Comparison of ENCODE assay signal across 16 cellular contexts in the genomic region with DNA sequence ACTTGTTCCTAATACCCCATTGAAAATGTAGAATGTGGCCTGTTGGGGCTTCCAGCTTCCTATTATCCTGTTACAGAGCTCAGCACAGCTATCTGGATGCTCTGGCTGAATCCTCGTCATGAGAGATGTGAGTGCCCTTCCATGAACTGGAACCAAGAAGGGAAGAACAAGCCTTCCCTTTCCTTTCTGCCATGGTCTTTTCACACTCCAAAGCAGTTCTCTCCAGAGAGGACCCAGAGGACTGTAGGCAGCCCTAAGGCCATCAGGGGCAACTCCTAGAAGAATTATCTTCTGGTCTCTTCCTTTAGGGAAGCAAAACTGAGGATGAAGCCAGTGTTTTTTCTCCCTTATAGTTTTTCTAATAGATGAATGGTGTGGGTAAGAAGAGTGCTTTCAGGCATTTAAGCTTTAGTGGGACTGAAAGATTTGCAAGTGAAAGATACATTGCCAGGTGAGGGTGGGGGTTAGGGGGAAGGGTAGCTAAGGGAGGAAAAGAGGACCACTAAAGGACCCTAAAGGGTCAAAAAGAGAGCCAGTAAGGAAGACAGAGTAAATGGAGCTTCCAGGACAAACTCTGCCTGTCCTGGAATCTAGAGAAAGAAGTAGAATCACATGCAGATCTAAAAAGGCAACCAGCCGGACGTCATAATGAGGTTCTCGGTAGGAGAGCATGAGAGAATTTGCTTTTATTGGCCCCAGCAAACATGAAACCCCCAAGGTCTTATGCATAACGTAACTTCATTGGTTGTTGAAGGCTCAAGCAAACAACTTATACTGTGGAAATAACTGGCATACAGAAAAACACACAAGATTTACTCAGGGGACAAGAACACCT. TPM values are rescaled to one million over a fixed set of nuclear protein-coding genes. Genes with fewer than 3 reads are reported as not detected.
DNase-seq lines count a peak whose midpoint lies in the region; ATAC-seq, FAIRE-seq and TF ChIP-seq lines count a peak whose summit lies in the region.
"Had no signal": no experiment of that assay in that cellular context is flagged by ENCODE, and none has a peak within 500 bp of the region (broad histone marks: within the 10 kb centered on the region; RNA-seq: fewer than 3 reads in every experiment).

No MANE protein-coding gene starts in this region.

- H3K4me2 ChIP-seq in H9 (ENCODE audit: insufficient read depth, insufficient read length, low read length) = no peak overlapping the region
- H3K4me2 ChIP-seq: PC-9, SK-N-SH had no signal

- no peak overlapping the region for H3T11ph ChIP-seq in H9 (ENCODE audit: low read length)

- H3K27ac Mint-ChIP-seq in H9 (peak overlapping the region; percentile 22 to 97 (median 63); a peak in 5 of 7 replicates), T-helper 17 cell (peak overlapping the region; percentile 29), osteocyte (ENCODE audit: unreplicated experiment) (no peak overlapping the region)
- H3K27ac Mint-ChIP-seq: CD4-positive, alpha-beta memory T cell had no signal

- peaks cover 22 to 23% of the 10 kb centered on the region in 2 experiments for H3K4me1 Mint-ChIP-seq in H9
- H3K4me1 Mint-ChIP-seq in T-helper 17 cell = no peaks in the 10 kb centered on the region
- peaks cover 5% of the 10 kb centered on the region for H3K4me1 Mint-ChIP-seq in osteocyte (ENCODE audit: unreplicated experiment)
- H3K4me1 Mint-ChIP-seq: CD4-positive, alpha-beta memory T cell had no signal

- H3K79me2 ChIP-seq in H9 (ENCODE audit: insufficient read depth, low read length) = no peaks in the 10 kb centered on the region

- no peak overlapping the region for H3K18ac ChIP-seq in H9 (ENCODE audit: insufficient read length, low read depth, low read length)

- no peak overlapping the region for H3K4ac ChIP-seq in H9 (ENCODE audit: low read depth, low read length)

- no peak overlapping the region for H3K23ac ChIP-seq in H9 (ENCODE audit: insufficient read length, low read depth, low read length)

- H3K9me3 Mint-ChIP-seq in H9 = no peaks in the 10 kb centered on the region
- no peaks in the 10 kb centered on the region for H3K9me3 Mint-ChIP-seq in osteocyte (ENCODE audit: unreplicated experiment)
- H3K9me3 Mint-ChIP-seq: CD4-positive, alpha-beta memory T cell had no signal

- H3K36me3 Mint-ChIP-seq in H9 (ENCODE audit: insufficient read depth in 1 of 3, low read depth in 3 of 3) = no peaks in the 10 kb centered on the region; a peak in 1 of 7 replicates
- no peaks in the 10 kb centered on the region for H3K36me3 Mint-ChIP-seq in T-helper 17 cell (ENCODE audit: low read depth)
- no peaks in the 10 kb centered on the region for H3K36me3 Mint-ChIP-seq in osteocyte (ENCODE audit: unreplicated experiment)
- H3K36me3 Mint-ChIP-seq: CD4-positive, alpha-beta memory T cell had no signal

- no peak overlapping the region for H3K14ac ChIP-seq in H9 (ENCODE audit: insufficient read depth, low read length)

- no peak overlapping the region for H2AK5ac ChIP-seq in H9 (ENCODE audit: insufficient read length, low read length)

- H3K4me1 ChIP-seq in H9 (ENCODE audit: insufficient read depth, low read length) = peaks cover 6% of the 10 kb centered on the region

- no peak overlapping the region for H2BK5ac ChIP-seq in H9 (ENCODE audit: insufficient read length, low read length)

- H2BK20ac ChIP-seq in H9 (ENCODE audit: low read depth, low read length, poor library complexity, severe bottlenecking) = peak overlapping the region; percentile 49

- H3K56ac ChIP-seq in H9 (ENCODE audit: insufficient read length, low read depth, low read length) = no peak overlapping the region

- H2BK12ac ChIP-seq in H9 (ENCODE audit: insufficient read length, low read depth, low read length) = no peak overlapping the region

- H4K20me1 ChIP-seq in H9 (ENCODE audit: control insufficient read depth, insufficient read depth, insufficient read length) = no peaks in the 10 kb centered on the region

- DNase-seq in H9 = no peak
- DNase-seq in T-helper 17 cell = no peak
- peak; percentile 9 for DNase-seq in fibroblast of peridontal ligament (ENCODE audit: extremely low read depth)
- peak; percentile 7 for DNase-seq in osteocyte (ENCODE audit: extremely low spot score, unreplicated experiment)
- no peak for DNase-seq in RWPE1 (ENCODE audit: low spot score)
- DNase-seq in HTR-8/SVneo (ENCODE audit: insufficient read length, low spot score) = no peak
- DNase-seq: ACHN; CD4-positive, alpha-beta memory T cell; DMS79 treated with DMSO at 0.1 percent for 48 hours; NCI-H226; PC-9; SK-N-SH had no signal

- CTCF ChIA-PET in RWPE1 (lab: Yijun Ruan, JAX) = interaction anchor here (0.6 kb wide), 1 partner anchor 53 kb away, joined by 3 read pairs; no protein-coding TSS in a partner anchor

- H2BK15ac ChIP-seq in H9 (ENCODE audit: low read depth, low read length) = no peak overlapping the region

- no peak overlapping the region for H4K91ac ChIP-seq in H9 (ENCODE audit: insufficient read length, low read depth, low read length)

- H3K23me2 ChIP-seq in H9 (ENCODE audit: insufficient read length, low read depth, low read length, poor library complexity, severe bottlenecking) = no peaks in the 10 kb centered on the region

- H3K4me3 Mint-ChIP-seq in H9 = peak overlapping the region; percentile 2 to 16; a peak in 1 of 5 replicates
- H3K4me3 Mint-ChIP-seq in T-helper 17 cell = no peak overlapping the region
- H3K4me3 Mint-ChIP-seq in osteocyte (ENCODE audit: unreplicated experiment) = no peak overlapping the region
- H3K4me3 Mint-ChIP-seq: CD4-positive, alpha-beta memory T cell had no signal

- H3K27ac ChIP-seq in H9 (ENCODE audit: insufficient read length, low read depth, low read length) = no peak overlapping the region
- H3K27ac ChIP-seq in RWPE1 = no peak overlapping the region
- H3K27ac ChIP-seq: PC-9 had no signal

- FAIRE-seq in HTR-8/SVneo (lab: Jason Lieb, UNC) = no peak
- FAIRE-seq: D721Med, G401.6, GM19239 had no signal

- no peaks in the 10 kb centered on the region for H3K27me3 ChIP-seq in H9 (ENCODE audit: insufficient read depth, low read length)

- H2BK120ac ChIP-seq in H9 (ENCODE audit: low read depth, low read length, poor library complexity, severe bottlenecking) = no peak overlapping the region

- H3K79me1 ChIP-seq in H9 (ENCODE audit: insufficient read depth, low read depth, low read length, poor library complexity, severe bottlenecking) = no peaks in the 10 kb centered on the region

- no peak overlapping the region for H4K8ac ChIP-seq in H9 (replicated peaks; ENCODE audit: insufficient read length, low read depth, low read length)

- no peak overlapping the region for H4K5ac ChIP-seq in H9 (ENCODE audit: insufficient read length, low read depth, low read length)

- no peaks in the 10 kb centered on the region for H3K9me3 ChIP-seq in H9 (ENCODE audit: control insufficient read depth, low read depth, low read length)
- no peaks in the 10 kb centered on the region for H3K9me3 ChIP-seq in T-helper 17 cell (ENCODE audit: control insufficient read depth, low read length, poor library complexity, severe bottlenecking)
- H3K9me3 ChIP-seq: SK-N-SH had no signal

- POLR2A ChIA-PET in RWPE1 (lab: Yijun Ruan, JAX; ENCODE audit: low non-redundant PET) = no interaction called here

- TF ChIP-seq CTCF in H9 (conservative IDR thresholded peaks at IDR 0.05) (no peak), osteocyte (IDR thresholded peaks at IDR 0.05) (no peak), RWPE1 (conservative IDR thresholded peaks at IDR 0.05; ENCODE audit: low read depth) (no peak)

- no peak overlapping the region for H3K9ac ChIP-seq in H9 (ENCODE audit: extremely low read depth, insufficient read length, low read length)
- H3K9ac ChIP-seq: SK-N-SH had no signal

- WGBS in H9 (ENCODE audit: extremely low coverage, insufficient read length, low lambda C conversion rate) = no CpG with 5 or more reads among the region's 5 CpGs

- H3K27me3 Mint-ChIP-seq in H9 (ENCODE audit: low read depth) (no peaks in the 10 kb centered on the region), T-helper 17 cell (peaks cover 9% of the 10 kb centered on the region), osteocyte (ENCODE audit: unreplicated experiment) (peaks cover 4% of the 10 kb centered on the region)

- ATAC-seq in T-helper 17 cell (no peak), SK-N-SH treated with all-trans-retinoic acid at 6 μM for 48 hours (no peak)

- H2AFZ ChIP-seq in H9 (ENCODE audit: low read length) = peak overlapping the region; percentile 80

TF ChIP-seq in SK-N-SH treated with all-trans-retinoic acid at 6 μM for 48 hours, 23 proteins besides CTCF, POLR2A, EP300 and RAD21 (continues in another document):
- TF ChIP-seq BACH2 (CRISPR knock-in tag; IDR thresholded peaks at IDR 0.05; ENCODE audit: borderline replicate concordance) = no peak
- TF ChIP-seq ZFP3 (CRISPR knock-in tag; IDR thresholded peaks at IDR 0.05) = no peak
- TF ChIP-seq CSDC2 (CRISPR knock-in tag; IDR thresholded peaks at IDR 0.05) = no peak
- TF ChIP-seq TCF4 (CRISPR knock-in tag; IDR thresholded peaks at IDR 0.05; ENCODE audit: borderline replicate concordance) = no peak
- TF ChIP-seq ZNF70 (CRISPR knock-in tag; IDR thresholded peaks at IDR 0.05) = no peak
- no peak for TF ChIP-seq ESRRG (CRISPR knock-in tag; IDR thresholded peaks at IDR 0.05)
- TF ChIP-seq GLIS3 (CRISPR knock-in tag; IDR thresholded peaks at IDR 0.05) = no peak
- no peak for TF ChIP-seq TOX (CRISPR knock-in tag; IDR thresholded peaks at IDR 0.05; ENCODE audit: borderline replicate concordance)
- no peak for TF ChIP-seq SNAI2 (CRISPR knock-in tag; IDR thresholded peaks at IDR 0.05)
- no peak for TF ChIP-seq ARNTL (CRISPR knock-in tag; IDR thresholded peaks at IDR 0.05; ENCODE audit: borderline replicate concordance, low read depth)
- TF ChIP-seq ZNF8 (CRISPR knock-in tag; IDR thresholded peaks at IDR 0.05) = no peak
- TF ChIP-seq, protein P1, sequence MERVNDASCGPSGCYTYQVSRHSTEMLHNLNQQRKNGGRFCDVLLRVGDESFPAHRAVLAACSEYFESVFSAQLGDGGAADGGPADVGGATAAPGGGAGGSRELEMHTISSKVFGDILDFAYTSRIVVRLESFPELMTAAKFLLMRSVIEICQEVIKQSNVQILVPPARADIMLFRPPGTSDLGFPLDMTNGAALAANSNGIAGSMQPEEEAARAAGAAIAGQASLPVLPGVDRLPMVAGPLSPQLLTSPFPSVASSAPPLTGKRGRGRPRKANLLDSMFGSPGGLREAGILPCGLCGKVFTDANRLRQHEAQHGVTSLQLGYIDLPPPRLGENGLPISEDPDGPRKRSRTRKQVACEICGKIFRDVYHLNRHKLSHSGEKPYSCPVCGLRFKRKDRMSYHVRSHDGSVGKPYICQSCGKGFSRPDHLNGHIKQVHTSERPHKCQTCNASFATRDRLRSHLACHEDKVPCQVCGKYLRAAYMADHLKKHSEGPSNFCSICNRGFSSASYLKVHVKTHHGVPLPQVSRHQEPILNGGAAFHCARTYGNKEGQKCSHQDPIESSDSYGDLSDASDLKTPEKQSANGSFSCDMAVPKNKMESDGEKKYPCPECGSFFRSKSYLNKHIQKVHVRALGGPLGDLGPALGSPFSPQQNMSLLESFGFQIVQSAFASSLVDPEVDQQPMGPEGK (CRISPR knock-in tag; IDR thresholded peaks at IDR 0.05; ENCODE audit: borderline replicate concordance) = no peak
- TF ChIP-seq ZC3H10 (CRISPR knock-in tag; IDR thresholded peaks at IDR 0.05) = no peak

RNA-seq across cellular contexts. Expression of a gene that starts 12.4 kb away (rescaled TPM):
- total RNA-seq in H9 (2021) (318 and 320 TPM in 2 replicates), T-helper 17 cell (100 to 1,000 TPM; 110 to 121 TPM), osteocyte (122 and 129 TPM in 2 replicates)

Comparison
In these comparisons a context has a peak if more than half of its experiments do, and no peak if none do; other contexts are left out.
1. DNase-seq: peak in fibroblast of peridontal ligament (single experiment) and osteocyte (single experiment); none in H9 (single experiment), T-helper 17 cell (0 of 3), RWPE1 (single experiment) and HTR-8/SVneo (single experiment).
2. H3K4me3 Mint-ChIP-seq: peak in H9 (2 of 2); none in T-helper 17 cell (single experiment) and osteocyte (single experiment).